ENCODE assay signal across 8 cellular contexts in genomic region chr15:40695469-40695910, GRCh38. TPM values are rescaled to one million over a fixed set of nuclear protein-coding genes. Genes with fewer than 3 reads are reported as not detected.
A peak's percentile ranks its signal among the peaks of the same experiment; 100 is the strongest.
DNase-seq lines count a peak whose midpoint lies in the region; ATAC-seq and TF ChIP-seq lines count a peak whose summit lies in the region.

No MANE protein-coding gene starts in this region.

- H3K9me3 ChIP-seq in mucosa of descending colon: no peaks in the 10 kb centered on the region

- intact Hi-C loops in mucosa of descending colon (cut with DNase I, micrococcal nuclease): loop anchor here in 1 of 2 donors (10.0 kb wide), 1 partner anchor 89 kb away; no protein-coding TSS in a partner anchor

- peak; percentile 47 for DNase-seq in GM03348 (ENCODE audit: low spot score)
- DNase-seq in NB4 (ENCODE audit: low read depth): no peak
- peak; percentile 52 to 64 for DNase-seq in dermis microvascular lymphatic vessel endothelial cell (ENCODE audit: low read depth in 2 of 2)
- peak in 1 of 3 donors; percentile 37 for DNase-seq in mucosa of descending colon
- no peak for DNase-seq in NCI-H1048 (lab: John Stamatoyannopoulos, UW)
- no peak for DNase-seq in HuH-7.5 (ENCODE audit: low spot score)

- H3K4me3 ChIP-seq in NB4 (ENCODE audit: low read depth, low read length): peak overlapping the region; percentile 99
- peak overlapping the region; percentile 58 for H3K4me3 ChIP-seq in mucosa of descending colon

- peaks cover 14% of the 10 kb centered on the region for H3K4me1 ChIP-seq in mucosa of descending colon (ENCODE audit: low read depth)

- TF ChIP-seq CTCF in NB4 (IDR thresholded peaks at IDR 0.05; ENCODE audit: low read depth, low read length) (no peak), mucosa of descending colon (IDR thresholded peaks at IDR 0.05) (no peak)

- H3K36me3 ChIP-seq in mucosa of descending colon (ENCODE audit: low read depth): no peaks in the 10 kb centered on the region

- peak; percentile 30 for ATAC-seq in GM21825 (IDR thresholded peaks at IDR 0.05; ENCODE audit: unreplicated experiment)
- peak; percentile 47 for ATAC-seq in mucosa of descending colon
- no peak for ATAC-seq in GM19467 (IDR thresholded peaks at IDR 0.05; ENCODE audit: unreplicated experiment)

- no peak for TF ChIP-seq POLR2A in NB4 (IDR thresholded peaks at IDR 0.05; ENCODE audit: extremely low read depth, insufficient read length)

RNA-seq across cellular contexts. Expression of gene RAD51, which starts 0.5 kb away (rescaled TPM):
- total RNA-seq in dermis microvascular lymphatic vessel endothelial cell (3.7 and 5.9 TPM in 2 replicates), mucosa of descending colon (10 to 100 TPM in 1 of 3 donors, 1 to 10 TPM in 2; 2.9 to 13.1 (median 8.3) TPM)

RNA-seq across cellular contexts. Expression of gene RMDN3, which starts 59.6 kb away (rescaled TPM):
- total RNA-seq in dermis microvascular lymphatic vessel endothelial cell (15.7 and 19.6 TPM in 2 replicates), mucosa of descending colon (10 to 100 TPM; 30.1 to 38.4 (median 37.8) TPM)

Comparison
In these comparisons a context has a peak if more than half of its experiments do, and no peak if none do; other contexts are left out.
1. DNase-seq: peak in GM03348 (single experiment) and dermis microvascular lymphatic vessel endothelial cell (2 of 2); none in NB4 (single experiment), NCI-H1048 (single experiment) and HuH-7.5 (single experiment).